In genomic region chr16:47037396-47037745, GRCh38 we compare ENCODE assay signal across 1 cellular context.
TF ChIP-seq lines count a peak whose summit lies in the region.

No MANE protein-coding gene starts in this region.

TF ChIP-seq in GM12878, 131 proteins besides CTCF, POLR2A, EP300 and RAD21 (continued from another document):
- no peak for TF ChIP-seq MTA2 (IDR thresholded peaks at IDR 0.05; ENCODE audit: low read depth)
- no peak for TF ChIP-seq ELK1 (IDR thresholded peaks at IDR 0.05; ENCODE audit: low read depth, low read length)
- TF ChIP-seq WRNIP1 (IDR thresholded peaks at IDR 0.05; ENCODE audit: borderline replicate concordance, low read depth, low read length) = no peak
- no peak for TF ChIP-seq CHD2 (IDR thresholded peaks at IDR 0.05; ENCODE audit: borderline replicate concordance, low read depth, low read length)
- no peak for TF ChIP-seq MEF2B (IDR thresholded peaks at IDR 0.05; ENCODE audit: partially characterized antibody, poor library complexity, severe bottlenecking)
TF ChIP-seq in GM12878: peak in this region for 2.
